16 cellular contexts compared by ENCODE assay signal in genomic region chr18:13463526-13463925, GRCh38.
DNase-seq lines count a peak whose midpoint lies in the region; ATAC-seq and TF ChIP-seq lines count a peak whose summit lies in the region.
"Had no signal": no experiment of that assay in that cellular context is flagged by ENCODE, and none has a peak within 500 bp of the region (broad histone marks: within the 10 kb centered on the region; RNA-seq: fewer than 3 reads in every experiment).

No MANE protein-coding gene starts in this region.

- no peak overlapping the region for H2AFZ ChIP-seq in GM23338
- H2AFZ ChIP-seq: neural progenitor cell had no signal

- H3K36me3 ChIP-seq in left ventricle myocardium inferior (no peaks in the 10 kb centered on the region), GM23338 (ENCODE audit: insufficient read depth) (no peaks in the 10 kb centered on the region), WERI-Rb-1 (no peaks in the 10 kb centered on the region)
- H3K36me3 ChIP-seq: BE2C, neural progenitor cell had no signal

- H3K27me3 Mint-ChIP-seq in activated CD4-positive, alpha-beta memory T cell treated with anti-CD3 and anti-CD28 coated beads, Interleukin-2, amount 10 ng/mL, durations not matched to agents 7 days and 5 days = no peaks in the 10 kb centered on the region
- H3K27me3 Mint-ChIP-seq in effector memory CD8-positive, alpha-beta T cell = no peaks in the 10 kb centered on the region
- H3K27me3 Mint-ChIP-seq in stimulated activated naive CD8-positive, alpha-beta T cell treated with anti-CD3 and anti-CD28 coated beads, Interleukin-15, amount 100 ng/mL, for 72 hours = no peaks in the 10 kb centered on the region
- H3K27me3 Mint-ChIP-seq in GM23338 (ENCODE audit: insufficient read depth, low read depth, poor library complexity) = peaks cover 1% of the 10 kb centered on the region

- no peaks in the 10 kb centered on the region for H3K79me2 ChIP-seq in GM23338 (replicated peaks; ENCODE audit: insufficient read depth)

- peak; percentile 14 for DNase-seq in cardiac septum (ENCODE audit: low spot score)
- DNase-seq in left ventricle myocardium inferior = no peak
- DNase-seq in activated CD4-positive, alpha-beta memory T cell treated with anti-CD3 and anti-CD28 coated beads, Interleukin-2, amount 10 ng/mL, durations not matched to agents 7 days and 5 days = no peak
- no peak for DNase-seq in effector memory CD8-positive, alpha-beta T cell
- DNase-seq in stimulated activated naive CD8-positive, alpha-beta T cell treated with anti-CD3 and anti-CD28 coated beads, Interleukin-15, amount 100 ng/mL, for 72 hours = no peak
- no peak for DNase-seq in erythroblast (lab: John Stamatoyannopoulos, UW)
- no peak for DNase-seq in GM23338 (ENCODE audit: low spot score)
- no peak for DNase-seq in WERI-Rb-1
- DNase-seq: activated CD8-positive, alpha-beta memory T cell treated with anti-CD3 and anti-CD28 coated beads, Interleukin-2, amount 50 U/mL, for 48 hours; BE2C; EL; NCI-H2029 treated with DMSO at 0.1 percent for 48 hours had no signal

- TF ChIP-seq CTCF in left ventricle myocardium inferior (IDR thresholded peaks at IDR 0.05; ENCODE audit: borderline replicate concordance) = no peak
- no peak for TF ChIP-seq CTCF in GM23338 (conservative IDR thresholded peaks at IDR 0.05; ENCODE audit: low read depth in 2 of 2)
- no peak for TF ChIP-seq CTCF in WERI-Rb-1 (IDR thresholded peaks at IDR 0.05; ENCODE audit: low read depth, low read length)

- H3K4me2 ChIP-seq in GM23338 = no peak overlapping the region
- H3K4me2 ChIP-seq: neural progenitor cell had no signal

- peaks cover 9% of the 10 kb centered on the region for H3K9me3 ChIP-seq in left ventricle myocardium inferior (replicated peaks)
- H3K9me3 ChIP-seq in WERI-Rb-1 (ENCODE audit: severe bottlenecking) = no peaks in the 10 kb centered on the region
- H3K9me3 ChIP-seq: BE2C had no signal

- no peak for TF ChIP-seq POLR2A in erythroblast (IDR thresholded peaks at IDR 0.05; ENCODE audit: low read length)

- H4K20me1 ChIP-seq in GM23338 (replicated peaks; ENCODE audit: insufficient read depth) = no peaks in the 10 kb centered on the region

- peaks cover 53% of the 10 kb centered on the region for H3K4me1 Mint-ChIP-seq in activated CD4-positive, alpha-beta memory T cell treated with anti-CD3 and anti-CD28 coated beads, Interleukin-2, amount 10 ng/mL, durations not matched to agents 7 days and 5 days
- peaks cover 43 to 46% of the 10 kb centered on the region in 2 donors for H3K4me1 Mint-ChIP-seq in effector memory CD8-positive, alpha-beta T cell (ENCODE audit: low read depth in 2 of 2)
- peaks cover 63% of the 10 kb centered on the region for H3K4me1 Mint-ChIP-seq in stimulated activated naive CD8-positive, alpha-beta T cell treated with anti-CD3 and anti-CD28 coated beads, Interleukin-15, amount 100 ng/mL, for 72 hours
- H3K4me1 Mint-ChIP-seq in GM23338 = peaks cover 22% of the 10 kb centered on the region

- H3F3A ChIP-seq in GM23338 (replicated peaks; ENCODE audit: low read depth) = no peaks in the 10 kb centered on the region

- H3K4me1 ChIP-seq in left ventricle myocardium inferior (peaks cover 32% of the 10 kb centered on the region), GM23338 (ENCODE audit: insufficient read depth) (no peaks in the 10 kb centered on the region; the same call in 1 of the 2 replicates)
- H3K4me1 ChIP-seq: BE2C, neural progenitor cell had no signal

- H3K36me3 Mint-ChIP-seq in activated CD4-positive, alpha-beta memory T cell treated with anti-CD3 and anti-CD28 coated beads, Interleukin-2, amount 10 ng/mL, durations not matched to agents 7 days and 5 days (ENCODE audit: low read depth) = peaks cover 18% of the 10 kb centered on the region
- H3K36me3 Mint-ChIP-seq in effector memory CD8-positive, alpha-beta T cell (ENCODE audit: insufficient read depth) = peaks cover 5% of the 10 kb centered on the region
- 0 out of 3 replicates have a peak, but pooled peaks cover 3% of the 10 kb centered on the region for H3K36me3 Mint-ChIP-seq in GM23338 (ENCODE audit: low read depth)
- H3K36me3 Mint-ChIP-seq: type B pancreatic cell had no signal

- H3K9me3 Mint-ChIP-seq in activated CD4-positive, alpha-beta memory T cell treated with anti-CD3 and anti-CD28 coated beads, Interleukin-2, amount 10 ng/mL, durations not matched to agents 7 days and 5 days = peaks cover 22% of the 10 kb centered on the region
- H3K9me3 Mint-ChIP-seq in effector memory CD8-positive, alpha-beta T cell = no peaks in the 10 kb centered on the region
- peaks cover 17 to 23% of the 10 kb centered on the region in 2 donors for H3K9me3 Mint-ChIP-seq in stimulated activated naive CD8-positive, alpha-beta T cell treated with anti-CD3 and anti-CD28 coated beads, Interleukin-15, amount 100 ng/mL, for 72 hours
- H3K9me3 Mint-ChIP-seq in GM23338 = peaks cover 6% of the 10 kb centered on the region; the same call in 1 of the 3 replicates

- H3K4me3 Mint-ChIP-seq in activated CD4-positive, alpha-beta memory T cell treated with anti-CD3 and anti-CD28 coated beads, Interleukin-2, amount 10 ng/mL, durations not matched to agents 7 days and 5 days = no peak overlapping the region
- H3K4me3 Mint-ChIP-seq in effector memory CD8-positive, alpha-beta T cell = peak overlapping the region; percentile 42 to 88
- H3K4me3 Mint-ChIP-seq in stimulated activated naive CD8-positive, alpha-beta T cell treated with anti-CD3 and anti-CD28 coated beads, Interleukin-15, amount 100 ng/mL, for 72 hours = peak overlapping the region in 1 of 2 donors; percentile 11
- H3K4me3 Mint-ChIP-seq in GM23338 = no peak overlapping the region
- H3K4me3 Mint-ChIP-seq: neural progenitor cell, type B pancreatic cell had no signal

- H3K9me2 ChIP-seq in GM23338 (ENCODE audit: insufficient read depth) = no peaks in the 10 kb centered on the region

- ATAC-seq in effector memory CD8-positive, alpha-beta T cell (replicated peaks) = no peak
- peak; percentile 35 for ATAC-seq in stimulated activated naive CD8-positive, alpha-beta T cell treated with anti-CD3 and anti-CD28 coated beads, Interleukin-15, amount 100 ng/mL, for 72 hours
- ATAC-seq in GM23338 = no peak
- ATAC-seq: GM12878 had no signal

- intact Hi-C loops in cardiac septum (cut with DNase I) (no loop called here), left ventricle myocardium inferior (cut with micrococcal nuclease) (no loop called here)

- H3K27ac ChIP-seq in left ventricle myocardium inferior (replicated peaks) (no peak overlapping the region), GM23338 (ENCODE audit: low read depth) (no peak overlapping the region), WERI-Rb-1 (no peak overlapping the region)
- H3K27ac ChIP-seq: neural progenitor cell had no signal

- CTCF ChIA-PET in activated CD4-positive, alpha-beta memory T cell treated with anti-CD3 and anti-CD28 coated beads, Interleukin-2, amount 10 ng/mL, durations not matched to agents 7 days and 5 days (lab: Charles Lee) = interaction anchor here (1.0 to 1.5 kb wide), 3 partner anchors 17 to 248 kb away, joined by 3 to 5 read pairs (median 3); no protein-coding TSS in a partner anchor

- H3K27me3 ChIP-seq in left ventricle myocardium inferior (ENCODE audit: low read depth) = no peaks in the 10 kb centered on the region
- no peaks in the 10 kb centered on the region for H3K27me3 ChIP-seq in GM23338 (ENCODE audit: insufficient read depth)
- no peaks in the 10 kb centered on the region for H3K27me3 ChIP-seq in WERI-Rb-1 (ENCODE audit: insufficient read depth, low read depth, severe bottlenecking)
- H3K27me3 ChIP-seq: BE2C, neural progenitor cell had no signal

- H3K4me3 ChIP-seq in left ventricle myocardium inferior (no peak overlapping the region), GM23338 (no peak overlapping the region), WERI-Rb-1 (ENCODE audit: low read depth, low read length) (no peak overlapping the region)
- H3K4me3 ChIP-seq: GM12878, neural progenitor cell, skin epidermis had no signal

- POLR2A ChIA-PET in activated CD4-positive, alpha-beta memory T cell treated with anti-CD3 and anti-CD28 coated beads, Interleukin-2, amount 10 ng/mL, durations not matched to agents 7 days and 5 days (lab: Charles Lee) = interaction anchor here (0.8 to 2.0 kb wide), 4 partner anchors 22 to 326 kb away, joined by 3 to 6 read pairs (median 3); no protein-coding TSS in a partner anchor

- peak overlapping the region; percentile 52 for H3K27ac Mint-ChIP-seq in activated CD4-positive, alpha-beta memory T cell treated with anti-CD3 and anti-CD28 coated beads, Interleukin-2, amount 10 ng/mL, durations not matched to agents 7 days and 5 days
- peak overlapping the region; percentile 92 to 95 for H3K27ac Mint-ChIP-seq in effector memory CD8-positive, alpha-beta T cell
- peak overlapping the region in 1 of 2 donors; percentile 95 for H3K27ac Mint-ChIP-seq in stimulated activated naive CD8-positive, alpha-beta T cell treated with anti-CD3 and anti-CD28 coated beads, Interleukin-15, amount 100 ng/mL, for 72 hours
- H3K27ac Mint-ChIP-seq in GM23338 = no peak overlapping the region
- H3K27ac Mint-ChIP-seq: neural progenitor cell, type B pancreatic cell had no signal

TF ChIP-seq in GM23338, 12 proteins besides CTCF, POLR2A, EP300 and RAD21 (continues in another document):
- no peak for TF ChIP-seq JUNB (IDR thresholded peaks at IDR 0.05; ENCODE audit: unreplicated experiment)
- TF ChIP-seq ZNF114 (CRISPR knock-in tag; IDR thresholded peaks at IDR 0.05) = no peak
- TF ChIP-seq EZH2phosphoT487 (IDR thresholded peaks at IDR 0.05; ENCODE audit: unreplicated experiment) = no peak
- TF ChIP-seq CREB1 (CRISPR knock-in tag; IDR thresholded peaks at IDR 0.05; ENCODE audit: low read depth) = no peak
- no peak for TF ChIP-seq STAT1 (IDR thresholded peaks at IDR 0.05; ENCODE audit: unreplicated experiment)
- no peak for TF ChIP-seq EZH2 (IDR thresholded peaks at IDR 0.05; ENCODE audit: low read depth, unreplicated experiment)
- no peak for TF ChIP-seq ETS1 (IDR thresholded peaks at IDR 0.05)
- no peak for TF ChIP-seq POLR2AphosphoS5 (IDR thresholded peaks at IDR 0.05; ENCODE audit: low read depth)
- TF ChIP-seq NANOG (IDR thresholded peaks at IDR 0.05; ENCODE audit: borderline replicate concordance) = no peak
- TF ChIP-seq ZNF331 (CRISPR knock-in tag; IDR thresholded peaks at IDR 0.05; ENCODE audit: low read depth) = no peak

Comparison
In these comparisons a context has a peak if more than half of its experiments do, and no peak if none do; other contexts are left out.
1. H3K4me3 Mint-ChIP-seq: peak in effector memory CD8-positive, alpha-beta T cell (2 of 2); none in activated CD4-positive, alpha-beta memory T cell treated with anti-CD3 and anti-CD28 coated beads, Interleukin-2, amount 10 ng/mL, durations not matched to agents 7 days and 5 days (single experiment) and GM23338 (single experiment).